In the genomic region with DNA sequence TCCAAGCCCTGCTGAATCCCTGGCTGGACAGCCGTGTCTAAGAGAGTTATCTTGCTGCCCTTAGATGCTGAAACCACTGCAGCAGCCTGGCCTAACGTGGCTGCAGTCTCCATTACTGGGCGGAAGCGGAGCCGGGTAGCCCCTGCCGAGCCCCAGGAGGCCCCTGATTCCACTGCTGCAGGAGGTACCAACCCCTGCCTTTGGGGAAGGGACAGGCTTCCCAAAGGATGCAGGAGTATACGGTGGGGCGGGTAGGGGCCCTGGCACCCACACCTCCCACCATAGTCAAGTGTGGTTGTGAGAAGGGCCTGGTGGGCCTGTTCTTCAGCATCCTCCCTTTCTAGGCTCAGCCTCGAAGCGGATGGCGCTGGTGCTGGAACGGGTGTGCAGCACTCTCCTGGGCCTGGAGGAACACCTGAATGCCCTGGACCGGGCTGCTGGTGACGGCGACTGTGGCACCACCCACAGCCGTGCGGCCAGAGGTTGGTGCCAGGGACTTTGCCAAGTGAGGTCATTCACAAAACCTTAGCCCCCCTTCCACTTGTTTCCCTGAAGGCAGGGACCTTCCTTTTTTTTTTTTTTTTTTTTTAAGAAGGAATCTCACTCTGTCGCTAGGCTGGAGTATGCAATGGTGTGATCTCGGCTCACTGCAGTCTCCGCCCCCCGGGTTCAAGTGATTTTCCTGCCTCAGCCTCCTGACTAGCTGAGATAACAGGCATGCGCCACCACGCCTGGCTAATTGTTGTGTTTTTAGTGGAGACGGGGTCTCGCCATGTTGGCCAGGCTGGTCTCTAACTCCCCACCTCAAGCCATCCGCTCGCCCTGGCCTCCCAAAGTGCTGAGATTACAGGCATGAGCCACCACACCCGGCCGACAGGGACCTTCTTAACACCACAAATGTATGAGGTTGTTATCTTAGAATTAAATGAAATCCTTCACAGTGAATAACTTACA, we compare ENCODE assay signal across 22 cellular contexts.
"Had no signal": no experiment of that assay in that cellular context is flagged by ENCODE, and none has a peak within 500 bp of the region (broad histone marks: within the 10 kb centered on the region; RNA-seq: fewer than 3 reads in every experiment).

No MANE protein-coding gene starts in this region.

- H3K4me1 Mint-ChIP-seq: activated CD4-positive, alpha-beta T cell treated with anti-CD3 and anti-CD28 coated beads for 36 hours; endodermal cell; stimulated activated naive CD8-positive, alpha-beta T cell treated with anti-CD3 and anti-CD28 coated beads, Interleukin-15, amount 100 ng/mL, for 72 hours; T-cell had no signal

- H3K4me3 ChIP-seq: gastroesophageal sphincter, prostate gland, upper lobe of right lung had no signal

- H3K9ac ChIP-seq: SK-N-SH had no signal

- H3K27ac Mint-ChIP-seq: activated CD4-positive, alpha-beta T cell treated with anti-CD3 and anti-CD28 coated beads for 36 hours; activated T-cell treated with anti-CD3 and anti-CD28 coated beads, Interleukin-2, amount 50 U/mL, for 72 hours; endodermal cell; naive thymus-derived CD4-positive, alpha-beta T cell; stimulated activated naive CD8-positive, alpha-beta T cell treated with anti-CD3 and anti-CD28 coated beads, Interleukin-15, amount 100 ng/mL, for 72 hours; T-cell had no signal

- DNase-seq: activated CD4-positive, alpha-beta T cell treated with anti-CD3 and anti-CD28 coated beads for 36 hours; activated CD8-positive, alpha-beta memory T cell treated with anti-CD3 and anti-CD28 coated beads, Interleukin-2, amount 50 U/mL, for 4 hours; activated CD8-positive, alpha-beta T cell treated with anti-CD3 and anti-CD28 coated beads, Interleukin-2, amount 10 ng/mL, durations not matched to agents 7 days and 5 days; activated naive CD4-positive, alpha-beta T cell; activated T-cell treated with anti-CD3 and anti-CD28 coated beads, Interleukin-2, amount 50 U/mL, for 72 hours; endodermal cell; left cardiac atrium; naive thymus-derived CD4-positive, alpha-beta T cell; occipital lobe; right cardiac atrium; small intestine; stimulated activated CD4-positive, alpha-beta T cell treated with anti-CD3 and anti-CD28 coated beads, Interleukin-4, amount 100 ng/mL, for 4 hours; stimulated activated CD8-positive, alpha-beta memory T cell treated with anti-CD3 and anti-CD28 coated beads, Interleukin-4, amount 100 ng/mL, for 48 hours; stimulated activated naive CD8-positive, alpha-beta T cell treated with anti-CD3 and anti-CD28 coated beads, Interleukin-15, amount 100 ng/mL, for 72 hours; T-cell; upper lobe of right lung had no signal

- H3K27ac ChIP-seq: gastroesophageal sphincter, prostate gland, VCaP had no signal

- H3K9me3 ChIP-seq: gastroesophageal sphincter, prostate gland, SK-N-SH, upper lobe of right lung had no signal

- ATAC-seq: activated CD4-positive, alpha-beta T cell treated with anti-CD3 and anti-CD28 coated beads for 36 hours; activated CD8-positive, alpha-beta T cell treated with anti-CD3 and anti-CD28 coated beads, Interleukin-2, amount 10 ng/mL, durations not matched to agents 7 days and 5 days; activated T-cell treated with anti-CD3 and anti-CD28 coated beads, Interleukin-2, amount 50 U/mL, for 72 hours; gastroesophageal sphincter; naive thymus-derived CD4-positive, alpha-beta T cell; right cardiac atrium; stimulated activated naive CD8-positive, alpha-beta T cell treated with anti-CD3 and anti-CD28 coated beads, Interleukin-15, amount 100 ng/mL, for 72 hours; T-cell; upper lobe of right lung had no signal

- H3K4me2 ChIP-seq: SK-N-SH had no signal

- H3K4me3 Mint-ChIP-seq: activated CD4-positive, alpha-beta T cell treated with anti-CD3 and anti-CD28 coated beads for 36 hours; activated CD8-positive, alpha-beta T cell treated with anti-CD3 and anti-CD28 coated beads, Interleukin-2, amount 10 ng/mL, durations not matched to agents 7 days and 5 days; activated T-cell treated with anti-CD3 and anti-CD28 coated beads, Interleukin-2, amount 50 U/mL, for 72 hours; endodermal cell; naive thymus-derived CD4-positive, alpha-beta T cell; stimulated activated naive CD8-positive, alpha-beta T cell treated with anti-CD3 and anti-CD28 coated beads, Interleukin-15, amount 100 ng/mL, for 72 hours; T-cell had no signal

- H3K9me3 Mint-ChIP-seq: activated T-cell treated with anti-CD3 and anti-CD28 coated beads, Interleukin-2, amount 50 U/mL, for 72 hours; endodermal cell; naive thymus-derived CD4-positive, alpha-beta T cell; stimulated activated naive CD8-positive, alpha-beta T cell treated with anti-CD3 and anti-CD28 coated beads, Interleukin-15, amount 100 ng/mL, for 72 hours; T-cell had no signal

- H3K4me1 ChIP-seq: gastroesophageal sphincter, prostate gland, upper lobe of right lung had no signal

- H3K27me3 ChIP-seq: dorsolateral prefrontal cortex, gastroesophageal sphincter, upper lobe of right lung had no signal

- FAIRE-seq: bronchial epithelial cell, small intestine had no signal

- H3K27me3 Mint-ChIP-seq: activated CD4-positive, alpha-beta T cell treated with anti-CD3 and anti-CD28 coated beads for 36 hours; naive thymus-derived CD4-positive, alpha-beta T cell; stimulated activated naive CD8-positive, alpha-beta T cell treated with anti-CD3 and anti-CD28 coated beads, Interleukin-15, amount 100 ng/mL, for 72 hours; T-cell had no signal
